34 cellular contexts compared by ENCODE assay signal in genomic region chr22:26634189-26634588, GRCh38. TPM values are rescaled to one million over a fixed set of nuclear protein-coding genes. Genes with fewer than 3 reads are reported as not detected.
"Had no signal": no experiment of that assay in that cellular context is flagged by ENCODE, and none has a peak within 500 bp of the region (broad histone marks: within the 10 kb centered on the region; RNA-seq: fewer than 3 reads in every experiment).

No MANE protein-coding gene starts in this region.

- H3K9me3 Mint-ChIP-seq: natural killer cell; stimulated activated memory B cell treated with anti-CD40 and anti-IgM and Interleukin-4, amounts not matched to agents 10 μg/mL and 1 μg/mL and 100 μg/mL, for 72 hours; stimulated activated naive CD8-positive, alpha-beta T cell treated with anti-CD3 and anti-CD28 coated beads, Interleukin-15, amount 100 ng/mL, for 72 hours; type B pancreatic cell had no signal

- H3K36me3 Mint-ChIP-seq: natural killer cell; neural progenitor cell; stimulated activated memory B cell treated with anti-CD40 and anti-IgM and Interleukin-4, amounts not matched to agents 10 μg/mL and 1 μg/mL and 100 μg/mL, for 72 hours; type B pancreatic cell had no signal

- DNase-seq: naive thymus-derived CD4-positive, alpha-beta T cell; natural killer cell; occipital lobe; ovary; posterior cingulate gyrus; psoas muscle; right cardiac atrium; small intestine; stimulated activated CD4-positive, alpha-beta T cell treated with anti-CD3 and anti-CD28 coated beads, Interleukin-15, amount 100 ng/mL, for 24 hours; stimulated activated CD4-positive, alpha-beta T cell treated with anti-CD3 and anti-CD28 coated beads, Interleukin-2, amount 100 ng/mL, for 24 hours; stimulated activated CD4-positive, alpha-beta T cell treated with anti-CD3 and anti-CD28 coated beads, Interleukin-2, amount 100 ng/mL, for 48 hours; stimulated activated CD4-positive, alpha-beta T cell treated with anti-CD3 and anti-CD28 coated beads, Interleukin-4, amount 100 ng/mL, for 24 hours; stimulated activated naive CD4-positive, alpha-beta T cell; stimulated activated naive CD8-positive, alpha-beta T cell treated with anti-CD3 and anti-CD28 coated beads, Interleukin-15, amount 100 ng/mL, for 72 hours; stimulated activated naive CD8-positive, alpha-beta T cell treated with anti-CD3 and anti-CD28 coated beads, Interleukin-15, Interleukin-2, amounts not matched to agents 100 U/mL and 50 U/mL, for 24 hours; substantia nigra; testis; tibial artery; transverse colon; upper lobe of right lung; uterus had no signal

- H3K9ac ChIP-seq: neural progenitor cell, parathyroid adenoma had no signal

- H3K27ac ChIP-seq: neural progenitor cell, ovary, parathyroid adenoma, psoas muscle, suprapubic skin, testis, tibial artery, transverse colon had no signal

- H3K9me3 ChIP-seq: psoas muscle, suprapubic skin, testis, tibial artery, transverse colon, upper lobe of right lung, uterus had no signal

- H3K27ac Mint-ChIP-seq: natural killer cell; nephron; progenitor cell of endocrine pancreas; stimulated activated memory B cell treated with anti-CD40 and anti-IgM and Interleukin-4, amounts not matched to agents 10 μg/mL and 1 μg/mL and 100 μg/mL, for 72 hours; type B pancreatic cell had no signal

- H3K4me1 ChIP-seq: parathyroid adenoma, psoas muscle, suprapubic skin, testis, tibial artery, uterus had no signal

- H3K4me1 Mint-ChIP-seq: nephron; stimulated activated memory B cell treated with anti-CD40 and anti-IgM and Interleukin-4, amounts not matched to agents 10 μg/mL and 1 μg/mL and 100 μg/mL, for 72 hours had no signal

- ATAC-seq: naive thymus-derived CD4-positive, alpha-beta T cell; natural killer cell; psoas muscle; right cardiac atrium; sciatic nerve; stimulated activated memory B cell treated with anti-CD40 and anti-IgM and Interleukin-4, amounts not matched to agents 10 μg/mL and 1 μg/mL and 100 μg/mL, for 72 hours; stimulated activated naive CD8-positive, alpha-beta T cell treated with anti-CD3 and anti-CD28 coated beads, Interleukin-15, amount 100 ng/mL, for 72 hours; stimulated activated naive CD8-positive, alpha-beta T cell treated with anti-CD3 and anti-CD28 coated beads, Interleukin-15, Interleukin-2, amounts not matched to agents 100 U/mL and 50 U/mL, for 24 hours; upper lobe of right lung had no signal

- H3K36me3 ChIP-seq: neural progenitor cell, ovary, suprapubic skin, tibial artery, transverse colon, upper lobe of right lung, uterus had no signal

- H3K4me2 ChIP-seq: neural progenitor cell had no signal

- H3K27me3 Mint-ChIP-seq: stimulated activated naive CD8-positive, alpha-beta T cell treated with anti-CD3 and anti-CD28 coated beads, Interleukin-15, amount 100 ng/mL, for 72 hours had no signal

- H3K27me3 ChIP-seq: neural progenitor cell, ovary, testis, transverse colon, uterus had no signal

- H2AFZ ChIP-seq: neural progenitor cell, parathyroid adenoma had no signal

- H3K79me2 ChIP-seq: parathyroid adenoma had no signal

- H3K4me3 ChIP-seq: neural progenitor cell, ovary, psoas muscle, suprapubic skin, testis, tibial artery, transverse colon, upper lobe of right lung, uterus had no signal

- H3K4me3 Mint-ChIP-seq: naive thymus-derived CD4-positive, alpha-beta T cell; natural killer cell; nephron; neural progenitor cell; stimulated activated memory B cell treated with anti-CD40 and anti-IgM and Interleukin-4, amounts not matched to agents 10 μg/mL and 1 μg/mL and 100 μg/mL, for 72 hours; stimulated activated naive CD8-positive, alpha-beta T cell treated with anti-CD3 and anti-CD28 coated beads, Interleukin-15, amount 100 ng/mL, for 72 hours; type B pancreatic cell had no signal

- FAIRE-seq: small intestine had no signal

RNA-seq across cellular contexts. Expression of gene CRYBA4, which starts 12.4 kb away (rescaled TPM):
- total RNA-seq: naive thymus-derived CD4-positive, alpha-beta T cell; occipital lobe; osteoblast; progenitor cell of endocrine pancreas; psoas muscle; renal cortical epithelial cell; right cardiac atrium; sciatic nerve; skeletal muscle tissue; suprapubic skin; transverse colon; upper lobe of right lung; urinary bladder; uterus had no signal
- polyA plus RNA-seq: naive thymus-derived CD4-positive, alpha-beta T cell; neural cell; ovary; psoas muscle; right cardiac atrium; urinary bladder had no signal

RNA-seq across cellular contexts. Expression of gene CRYBB1, which starts 16.4 kb away (rescaled TPM):
- total RNA-seq: naive thymus-derived CD4-positive, alpha-beta T cell; natural killer cell; osteoblast; progenitor cell of endocrine pancreas; renal cortical epithelial cell; suprapubic skin; testis had no signal
- polyA plus RNA-seq: naive thymus-derived CD4-positive, alpha-beta T cell; neural cell had no signal
